In genomic region chr3:86785381-86785780, GRCh38 we compare ENCODE assay signal across 10 cellular contexts.
A peak's percentile ranks its signal among the peaks of the same experiment; 100 is the strongest.
DNase-seq lines count a peak whose midpoint lies in the region; ATAC-seq, FAIRE-seq and TF ChIP-seq lines count a peak whose summit lies in the region.
"Had no signal": no experiment of that assay in that cellular context is flagged by ENCODE, and none has a peak within 500 bp of the region (broad histone marks: within the 10 kb centered on the region; RNA-seq: fewer than 3 reads in every experiment).

No MANE protein-coding gene starts in this region.

- H3K36me3 ChIP-seq in PC-3 (ENCODE audit: low read depth, low read length) (no peaks in the 10 kb centered on the region), MG63 (no peaks in the 10 kb centered on the region)

- FAIRE-seq in H54 (lab: Jason Lieb, UNC) = no peak

- H3K27ac ChIP-seq in PC-3 (ENCODE audit: low read length) = no peak overlapping the region
- H3K27ac ChIP-seq: KMS-11 had no signal

- H3K27me3 ChIP-seq in PC-3 (ENCODE audit: low read length) (no peaks in the 10 kb centered on the region), MG63 (no peaks in the 10 kb centered on the region)

- POLR2A ChIA-PET in PC-3 (lab: Charles Lee; ENCODE audit: unreplicated experiment) = no interaction called here

- no peak overlapping the region for H2AFZ ChIP-seq in PC-3 (ENCODE audit: low read length)

- no peak overlapping the region for H3K4me2 ChIP-seq in PC-3 (ENCODE audit: low read length)
- H3K4me2 ChIP-seq: KMS-11 had no signal

- no peaks in the 10 kb centered on the region for H3K9me2 ChIP-seq in PC-3 (replicated peaks; ENCODE audit: low read length)

- CTCF ChIA-PET in PC-3 (lab: Charles Lee) = interaction anchor here (0.6 to 1.0 kb wide), 2 partner anchors 170 to 205 kb away, joined by 3 to 4 read pairs; partner anchors contain the start of gene VGLL3

- no peak overlapping the region for H3K4me3 ChIP-seq in PC-3 (ENCODE audit: low read length)
- no peak overlapping the region for H3K4me3 ChIP-seq in MG63

- peak; percentile 82 for ATAC-seq in PC-3

- DNase-seq in GM03348 (ENCODE audit: low spot score) (peak; percentile 45), PC-3 (peak; percentile 54), fibroblast of gingiva (ENCODE audit: low read depth) (peak; percentile 56), putamen (ENCODE audit: low spot score) (peak; percentile 26), DMS53 treated with DMSO at 0.1 percent for 48 hours (lab: John Stamatoyannopoulos, UW; ENCODE audit: unreplicated experiment) (no peak), NCI-H2081 (lab: John Stamatoyannopoulos, UW) (no peak), MG63 (no peak), H54 (ENCODE audit: insufficient read length, low spot score) (no peak)
- DNase-seq: stimulated activated CD4-positive, alpha-beta T cell treated with anti-CD3 and anti-CD28 coated beads, Interleukin-4, amount 100 ng/mL, for 24 hours had no signal

- intact Hi-C loops in PC-3 (cut with micrococcal nuclease) = loop anchor here (1.0 to 10.0 kb wide), 6 partner anchors 169 to 479 kb away; no protein-coding TSS in a partner anchor

- peaks cover 10% of the 10 kb centered on the region for H3K4me1 ChIP-seq in PC-3 (ENCODE audit: insufficient read depth, low read length)

- H3F3A ChIP-seq in PC-3 (ENCODE audit: low read length, unreplicated experiment) = no peaks in the 10 kb centered on the region

- H4K20me1 ChIP-seq in PC-3 (ENCODE audit: low read length) = no peaks in the 10 kb centered on the region

- TF ChIP-seq CTCF in PC-3 (conservative IDR thresholded peaks at IDR 0.05; ENCODE audit: low read depth, low read length) = peak; percentile 71

- H3K9me3 ChIP-seq in PC-3 (ENCODE audit: low read length) (no peaks in the 10 kb centered on the region), MG63 (no peaks in the 10 kb centered on the region)

- no peaks in the 10 kb centered on the region for H3K79me2 ChIP-seq in PC-3 (ENCODE audit: low read length)

- TF ChIP-seq POLR2A in H54 (IDR thresholded peaks at IDR 0.05; ENCODE audit: low read depth, low read length) = no peak

- no TSS peak for BruUV-seq in PC-3 (replicated peaks; lab: Mats Ljungman, UMichigan)

- no peak overlapping the region for H3K9ac ChIP-seq in PC-3 (ENCODE audit: low read length)
- H3K9ac ChIP-seq: KMS-11 had no signal

Comparison
In these comparisons a context has a peak if more than half of its experiments do, and no peak if none do; other contexts are left out.
1. DNase-seq: peak in GM03348 (single experiment), PC-3 (single experiment), fibroblast of gingiva (single experiment) and putamen (single experiment); none in DMS53 treated with DMSO at 0.1 percent for 48 hours (single experiment), NCI-H2081 (0 of 2), MG63 (single experiment) and H54 (single experiment).